12 cellular contexts compared by ENCODE assay signal in genomic region chr14:75246546-75247285, GRCh38. TPM values are rescaled to one million over a fixed set of nuclear protein-coding genes. Genes with fewer than 3 reads are reported as not detected.
A peak's percentile ranks its signal among the peaks of the same experiment; 100 is the strongest.
DNase-seq lines count a peak whose midpoint lies in the region; ATAC-seq, FAIRE-seq and TF ChIP-seq lines count a peak whose summit lies in the region.
"Had no signal": no experiment of that assay in that cellular context is flagged by ENCODE, and none has a peak within 500 bp of the region (broad histone marks: within the 10 kb centered on the region; RNA-seq: fewer than 3 reads in every experiment).

No MANE protein-coding gene starts in this region.

- H3K9ac ChIP-seq in BLaER1 = no peak overlapping the region
- no peak overlapping the region for H3K9ac ChIP-seq in kidney (ENCODE audit: low read length in 2 of 2)

- no peaks in the 10 kb centered on the region for H3K9me3 ChIP-seq in BLaER1
- no peaks in the 10 kb centered on the region for H3K9me3 ChIP-seq in CD4-positive, CD25-positive, alpha-beta regulatory T cell (ENCODE audit: control insufficient read depth in 2 of 2, low read length in 2 of 2)
- no peaks in the 10 kb centered on the region for H3K9me3 ChIP-seq in kidney (ENCODE audit: control insufficient read depth in 1 of 2, low read length in 2 of 2)
- no peaks in the 10 kb centered on the region for H3K9me3 ChIP-seq in gastroesophageal sphincter

- intact Hi-C loops in kidney (cut with DNase I) = no loop called here

- no peak for DNase-seq in CD4-positive, CD25-positive, alpha-beta regulatory T cell
- DNase-seq in T-cell = peak in 1 of 34 experiments; percentile 6
- DNase-seq in kidney = peak; percentile 32
- DNase-seq in glutamatergic neuron = no peak
- DNase-seq: EL, NCI-H1694, NCI-H524, PC-3 had no signal

- no peak for FAIRE-seq in kidney (lab: Jason Lieb, UNC)

- TF ChIP-seq CTCF in kidney (IDR thresholded peaks at IDR 0.05; ENCODE audit: borderline replicate concordance, extremely low read depth, insufficient read depth) (no peak), gastroesophageal sphincter (IDR thresholded peaks at IDR 0.05) (no peak), glutamatergic neuron (IDR thresholded peaks at IDR 0.05; ENCODE audit: partially characterized antibody, unreplicated experiment) (no peak)

- H3K36me3 ChIP-seq in BLaER1 = no peaks in the 10 kb centered on the region
- no peaks in the 10 kb centered on the region for H3K36me3 ChIP-seq in CD4-positive, CD25-positive, alpha-beta regulatory T cell (ENCODE audit: control insufficient read depth, insufficient read depth, low read length)
- H3K36me3 ChIP-seq in kidney (ENCODE audit: control insufficient read depth in 1 of 2, insufficient read depth in 2 of 2, low read length in 2 of 2) = no peaks in the 10 kb centered on the region
- no peaks in the 10 kb centered on the region for H3K36me3 ChIP-seq in gastroesophageal sphincter

- H3K27me3 Mint-ChIP-seq in CD4-positive, CD25-positive, alpha-beta regulatory T cell = peaks cover 7% of the 10 kb centered on the region
- H3K27me3 Mint-ChIP-seq in T-cell (no peaks in the 10 kb centered on the region), glutamatergic neuron (ENCODE audit: unreplicated experiment) (peaks cover 7% of the 10 kb centered on the region)

- no peaks in the 10 kb centered on the region for H4K20me1 ChIP-seq in BLaER1

- H3K27me3 ChIP-seq in BLaER1 (no peaks in the 10 kb centered on the region), gastroesophageal sphincter (no peaks in the 10 kb centered on the region)
- no peaks in the 10 kb centered on the region for H3K27me3 ChIP-seq in CD4-positive, CD25-positive, alpha-beta regulatory T cell (ENCODE audit: control insufficient read depth, insufficient read depth, low read length)

- TF ChIP-seq EP300 in gastroesophageal sphincter (IDR thresholded peaks at IDR 0.05) = no peak

- peaks cover 0 to 1% (median 0%) of the 10 kb centered on the region in 7 donors for H3K9me3 Mint-ChIP-seq in CD4-positive, CD25-positive, alpha-beta regulatory T cell
- H3K9me3 Mint-ChIP-seq in T-cell (no peaks in the 10 kb centered on the region), glutamatergic neuron (ENCODE audit: unreplicated experiment) (peaks cover 1% of the 10 kb centered on the region)

- TF ChIP-seq POLR2A in gastroesophageal sphincter (IDR thresholded peaks at IDR 0.05) = no peak

- ATAC-seq in CD4-positive, CD25-positive, alpha-beta regulatory T cell (ENCODE audit: low read depth in 2 of 2) = no peak
- ATAC-seq in T-cell (replicated peaks in 1 of 4) (no peak), gastroesophageal sphincter (no peak), esophagus mucosa (no peak)
- ATAC-seq: PC-3, SK-N-SH treated with all-trans-retinoic acid at 6 μM for 48 hours had no signal

- WGBS in gastroesophageal sphincter (ENCODE audit: low coverage in 1 of 2), 2 donors = 88 to 89% methylated on average over 2 to 6 of the region's 7 CpGs

- peak overlapping the region; percentile 83 to 98 (median 97) for H3K27ac Mint-ChIP-seq in CD4-positive, CD25-positive, alpha-beta regulatory T cell
- H3K27ac Mint-ChIP-seq in T-cell (peak overlapping the region; percentile 88 to 90), glutamatergic neuron (ENCODE audit: unreplicated experiment) (no peak overlapping the region)

- H3K4me1 Mint-ChIP-seq in CD4-positive, CD25-positive, alpha-beta regulatory T cell = peaks cover 23 to 56% (median 31%) of the 10 kb centered on the region in 4 donors
- H3K4me1 Mint-ChIP-seq in T-cell (peaks cover 54 to 58% (median 55%) of the 10 kb centered on the region in 3 donors), glutamatergic neuron (ENCODE audit: low read depth, unreplicated experiment) (peaks cover 2% of the 10 kb centered on the region)

- POLR2A ChIA-PET in T-cell (lab: Charles Lee) = interaction anchor here (0.6 to 4.2 kb wide), 12 partner anchors 12 to 83 kb away, joined by 3 to 52 read pairs (median 5); partner anchors contain the start of gene FOS (in 1 of the 2)

- CTCF ChIA-PET in T-cell (lab: Charles Lee) = interaction anchor here (0.6 to 3.9 kb wide), 7 partner anchors 8 to 116 kb away, joined by 3 to 32 read pairs (median 4); no protein-coding TSS in a partner anchor

- H3K36me3 Mint-ChIP-seq in CD4-positive, CD25-positive, alpha-beta regulatory T cell = no peaks in the 10 kb centered on the region
- H3K36me3 Mint-ChIP-seq in T-cell (no peaks in the 10 kb centered on the region), glutamatergic neuron (ENCODE audit: unreplicated experiment) (no peaks in the 10 kb centered on the region)

- H3K4me3 Mint-ChIP-seq in CD4-positive, CD25-positive, alpha-beta regulatory T cell = peak overlapping the region in 3 of 4 donors; percentile 76 to 84 (median 80)
- H3K4me3 Mint-ChIP-seq in T-cell (peak overlapping the region; percentile 47 to 72 (median 55)), glutamatergic neuron (ENCODE audit: unreplicated experiment) (no peak overlapping the region)

- H3K27ac ChIP-seq in BLaER1 (peak overlapping the region; percentile 73; the same call in 1 of the 2 replicates), kidney (ENCODE audit: low read depth in 2 of 2, low read length in 2 of 2) (no peak overlapping the region), gastroesophageal sphincter (no peak overlapping the region)
- peak overlapping the region; percentile 96 for H3K27ac ChIP-seq in CD4-positive, CD25-positive, alpha-beta regulatory T cell (ENCODE audit: insufficient read depth, low read length, poor library complexity, severe bottlenecking)

- H3K4me1 ChIP-seq in BLaER1 = peaks cover 67% of the 10 kb centered on the region
- peaks cover 49% of the 10 kb centered on the region for H3K4me1 ChIP-seq in CD4-positive, CD25-positive, alpha-beta regulatory T cell (ENCODE audit: control insufficient read depth, insufficient read depth, low read length, poor library complexity, severe bottlenecking)
- H3K4me1 ChIP-seq in kidney (ENCODE audit: control insufficient read depth in 1 of 2, insufficient read depth in 1 of 2, low read depth in 1 of 2, low read length in 2 of 2) = no peaks in the 10 kb centered on the region
- peaks cover 0 to 12% (median 0%) of the 10 kb centered on the region in 3 donors for H3K4me1 ChIP-seq in gastroesophageal sphincter

- H3K4me3 ChIP-seq in BLaER1 (no peak overlapping the region), kidney (ENCODE audit: low read length in 2 of 2) (no peak overlapping the region), gastroesophageal sphincter (no peak overlapping the region)
- peak overlapping the region; percentile 66 for H3K4me3 ChIP-seq in CD4-positive, CD25-positive, alpha-beta regulatory T cell (ENCODE audit: low read depth, low read length)

- peak overlapping the region; percentile 74 for H3K4me2 ChIP-seq in BLaER1

RNA-seq across cellular contexts. Expression of gene FOS, which starts 31.9 kb away (rescaled TPM):
- 1,673 TPM for total RNA-seq in CD4-positive, CD25-positive, alpha-beta regulatory T cell
- 100 to 1,000 TPM in 2 of 4 donors, 10 to 100 TPM in 2; 56.8 to 145 (median 104) TPM for polyA plus RNA-seq in CD4-positive, CD25-positive, alpha-beta regulatory T cell
- total RNA-seq in T-cell = 1,000 to 10,000 TPM in 2 of 5 donors, 10 to 100 TPM in 3; 20.4 to 2,951 (median 27.1) TPM
- total RNA-seq in kidney = 116 TPM
- 193 TPM for polyA plus RNA-seq in kidney (ENCODE audit: insufficient read depth, low read depth, low replicate concordance)
- total RNA-seq in gastroesophageal sphincter = 100 to 1,000 TPM in 3 of 4 donors, 10 to 100 TPM in 1; 78.0 to 286 (median 179) TPM
- 125 TPM for total RNA-seq in esophagus mucosa
- 2.9 TPM for total RNA-seq in glutamatergic neuron (ENCODE audit: unreplicated experiment)

Comparison
In these comparisons a context has a peak if more than half of its experiments do, and no peak if none do; other contexts are left out.
1. H3K27ac ChIP-seq: peak in BLaER1 (single experiment) and CD4-positive, CD25-positive, alpha-beta regulatory T cell (single experiment); none in kidney (0 of 2) and gastroesophageal sphincter (0 of 4).